24 cellular contexts compared by ENCODE assay signal in the genomic region with DNA sequence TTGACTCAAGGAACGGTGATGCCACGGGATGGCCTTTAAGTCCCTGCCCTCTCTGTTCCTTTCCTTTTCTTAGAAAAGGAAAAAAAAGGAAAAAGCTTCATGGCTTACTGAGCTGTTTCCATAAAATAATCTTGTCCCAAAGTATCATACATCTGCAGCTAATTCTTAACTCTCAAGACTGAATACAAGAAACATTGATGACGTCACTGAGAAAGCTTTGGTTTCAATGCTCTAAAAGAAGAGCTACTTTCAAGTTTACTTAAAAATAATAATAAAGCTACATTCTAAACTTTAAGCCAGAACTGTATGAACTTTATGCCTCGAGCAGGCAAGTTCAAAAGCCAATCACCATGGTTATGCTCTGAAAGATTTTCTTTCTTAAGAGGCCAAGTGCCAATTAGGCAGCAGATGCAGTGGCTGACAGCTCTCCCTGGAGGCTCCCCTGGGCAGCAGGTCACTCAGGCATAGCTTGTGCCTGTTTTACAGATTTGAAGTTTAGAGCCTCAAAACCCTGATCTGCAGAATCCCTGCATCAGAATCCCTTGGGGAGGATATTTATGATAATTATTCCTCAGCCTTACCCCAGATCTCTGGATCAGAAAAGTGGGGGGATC.
DNase-seq lines count a peak whose midpoint lies in the region; ATAC-seq, FAIRE-seq and TF ChIP-seq lines count a peak whose summit lies in the region.
"Had no signal": no experiment of that assay in that cellular context is flagged by ENCODE, and none has a peak within 500 bp of the region (broad histone marks: within the 10 kb centered on the region; RNA-seq: fewer than 3 reads in every experiment).

No MANE protein-coding gene starts in this region.

- H3K4me3 ChIP-seq in K562 (no peak overlapping the region), mucosa of descending colon (no peak overlapping the region)
- H3K4me3 ChIP-seq: A549 had no signal

- no peaks in the 10 kb centered on the region for H3K79me2 ChIP-seq in K562 (ENCODE audit: control insufficient read depth, insufficient read depth, low read length)

- WGBS in K562 (ENCODE audit: insufficient coverage, low coverage, missing lambda C conversion rate): 0% methylated on average over 4 of the region's 4 CpGs

- no peak overlapping the region for H3K9ac ChIP-seq in K562 (ENCODE audit: insufficient read depth in 1 of 2, low read depth in 2 of 2, low read length in 2 of 2)

- H3K27me3 ChIP-seq in K562 (ENCODE audit: control insufficient read depth in 2 of 2, insufficient read depth in 2 of 2, low read length in 2 of 2): peaks cover 0 to 3% of the 10 kb centered on the region in 2 experiments; a peak in 1 of 5 replicates
- H3K27me3 ChIP-seq: BE2C had no signal

- H3K36me3 ChIP-seq in K562 (ENCODE audit: control insufficient read depth, insufficient read depth, low read length) (no peaks in the 10 kb centered on the region), mucosa of descending colon (ENCODE audit: low read depth) (no peaks in the 10 kb centered on the region)
- H3K36me3 ChIP-seq: BE2C had no signal

- H2AFZ ChIP-seq in K562 (ENCODE audit: low read depth, low read length): no peak overlapping the region

- in situ Hi-C loops in K562 (cut with MboI): no loop called here

- intact Hi-C loops in K562 (cut with micrococcal nuclease): no loop called here
- intact Hi-C loops in sciatic nerve (cut with DNase I): no loop called here
- intact Hi-C loops in mucosa of descending colon (cut with DNase I, micrococcal nuclease): no loop called here

- no peaks in the 10 kb centered on the region for H4K20me1 ChIP-seq in K562 (replicated peaks; ENCODE audit: control insufficient read depth, insufficient read depth, low read length)

- TF ChIP-seq EP300 in K562 (IDR thresholded peaks at IDR 0.05; ENCODE audit: low read length): no peak

- no peak for TF ChIP-seq RAD21 in K562 (CRISPR knock-in tag; conservative IDR thresholded peaks at IDR 0.05 in 1 of 2, IDR thresholded peaks at IDR 0.05 in 1 of 2)

- ATAC-seq in K562 (no peak), sciatic nerve (peak; percentile 10), mucosa of descending colon (no peak)
- ATAC-seq: A549, HCT116 had no signal

- CTCF ChIA-PET in K562 (lab: Yijun Ruan, JAX; ENCODE audit: low intra/inter-chr PET ratio): no interaction called here

- no peaks in the 10 kb centered on the region for H3K9me3 ChIP-seq in K562 (replicated peaks; ENCODE audit: control insufficient read depth, insufficient read depth, low read depth, low read length)
- H3K9me3 ChIP-seq in mucosa of descending colon: no peaks in the 10 kb centered on the region
- H3K9me3 ChIP-seq: A549, BE2C had no signal

- POLR2A ChIA-PET in K562 (lab: Yijun Ruan, JAX): no interaction called here

- H3K4me1 ChIP-seq in K562 (replicated peaks in 1 of 2; ENCODE audit: control insufficient read depth in 2 of 2, insufficient read depth in 2 of 2, low read length in 2 of 2): no peaks in the 10 kb centered on the region
- peaks cover 9% of the 10 kb centered on the region for H3K4me1 ChIP-seq in mucosa of descending colon (ENCODE audit: low read depth)
- H3K4me1 ChIP-seq: A549, BE2C had no signal

- TF ChIP-seq POLR2A in K562 (conservative IDR thresholded peaks at IDR 0.05): no peak

- H3K4me2 ChIP-seq in K562 (ENCODE audit: insufficient read depth, low read length): no peak overlapping the region
- H3K4me2 ChIP-seq: A549 had no signal

- no peaks in the 10 kb centered on the region for H3K9me1 ChIP-seq in K562 (ENCODE audit: control insufficient read depth, insufficient read depth, low read length)

- BruUV-seq in K562 (replicated peaks; lab: Mats Ljungman, UMichigan): no TSS peak

- TF ChIP-seq CTCF in K562 (IDR thresholded peaks at IDR 0.05 in 2 of 3, conservative IDR thresholded peaks at IDR 0.05 in 1 of 3; ENCODE audit: insufficient read depth in 2 of 3, low read depth in 1 of 3, low read length in 3 of 3) (no peak), mucosa of descending colon (IDR thresholded peaks at IDR 0.05) (no peak)

- DNase-seq in NCI-H2171 treated with DMSO at 0.1 percent for 48 hours (lab: John Stamatoyannopoulos, UW): peak; percentile 9
- DNase-seq in NCI-H2171 (lab: John Stamatoyannopoulos, UW): no peak
- peak; percentile 74 for DNase-seq in NCI-H69 (lab: John Stamatoyannopoulos, UW)
- no peak for DNase-seq in K562 (ENCODE audit: extremely low read depth in 1 of 4, low spot score in 3 of 4)
- no peak for DNase-seq in sciatic nerve (ENCODE audit: low spot score)
- no peak for DNase-seq in NCI-H128 (lab: John Stamatoyannopoulos, UW; ENCODE audit: unreplicated experiment)
- no peak for DNase-seq in activated CD8-positive, alpha-beta memory T cell treated with anti-CD3 and anti-CD28 coated beads, Interleukin-2, amount 50 U/mL, for 48 hours
- no peak for DNase-seq in mucosa of descending colon
- DNase-seq: BE2C; CD4-positive, alpha-beta T cell; COR-L47; DMS153; GOT3; Kasumi-1; NCI-H1436; NCI-H187 treated with DMSO at 0.1 percent for 48 hours; NCI-H2107; NCI-H345; NK-92 treated with Interleukin-12 subunit alpha and Interleukin-12 subunit beta, amount 100 ng/mL, for 24 hours; SIG-M5; T-helper 1 cell had no signal

- no peak for FAIRE-seq in K562 (lab: Jason Lieb, UNC)
- FAIRE-seq: A549, GM12892 had no signal

- no peak overlapping the region for H3K27ac ChIP-seq in K562 (ENCODE audit: extremely low read depth, low read depth, low read length)
- H3K27ac ChIP-seq: A549 had no signal

TF ChIP-seq in K562, 482 proteins besides CTCF, POLR2A, EP300 and RAD21:
- TF ChIP-seq YY1 (IDR thresholded peaks at IDR 0.05; ENCODE audit: borderline replicate concordance in 1 of 3, control insufficient read depth in 1 of 3, extremely low read depth in 1 of 3, insufficient read depth in 3 of 3, insufficient read length in 1 of 3, insufficient replicate concordance in 2 of 3, low read depth in 1 of 3, low read length in 2 of 3) (no peak), GATA2 (CRISPR knock-in tag; IDR thresholded peaks at IDR 0.05) (no peak), ZNF197 (CRISPR knock-in tag; IDR thresholded peaks at IDR 0.05; ENCODE audit: low read depth) (no peak), SMARCE1 (IDR thresholded peaks at IDR 0.05) (no peak), ZNF124 (CRISPR knock-in tag; IDR thresholded peaks at IDR 0.05) (no peak), ZNF717 (CRISPR knock-in tag; IDR thresholded peaks at IDR 0.05) (no peak), NFXL1 (CRISPR knock-in tag; IDR thresholded peaks at IDR 0.05) (no peak), ATF1 (CRISPR knock-in tag; IDR thresholded peaks at IDR 0.05) (no peak), ATF1 (tag; IDR thresholded peaks at IDR 0.05) (peak; percentile 72)
- TF ChIP-seq, protein P1, sequence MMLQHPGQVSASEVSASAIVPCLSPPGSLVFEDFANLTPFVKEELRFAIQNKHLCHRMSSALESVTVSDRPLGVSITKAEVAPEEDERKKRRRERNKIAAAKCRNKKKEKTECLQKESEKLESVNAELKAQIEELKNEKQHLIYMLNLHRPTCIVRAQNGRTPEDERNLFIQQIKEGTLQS (IDR thresholded peaks at IDR 0.05): peak; percentile 68
- TF ChIP-seq, protein P1 (CRISPR knock-in tag; conservative IDR thresholded peaks at IDR 0.05): no peak
- TF ChIP-seq, protein P2, sequence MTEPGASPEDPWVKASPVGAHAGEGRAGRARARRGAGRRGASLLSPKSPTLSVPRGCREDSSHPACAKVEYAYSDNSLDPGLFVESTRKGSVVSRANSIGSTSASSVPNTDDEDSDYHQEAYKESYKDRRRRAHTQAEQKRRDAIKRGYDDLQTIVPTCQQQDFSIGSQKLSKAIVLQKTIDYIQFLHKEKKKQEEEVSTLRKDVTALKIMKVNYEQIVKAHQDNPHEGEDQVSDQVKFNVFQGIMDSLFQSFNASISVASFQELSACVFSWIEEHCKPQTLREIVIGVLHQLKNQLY (CRISPR knock-in tag; conservative IDR thresholded peaks at IDR 0.05): no peak
- TF ChIP-seq, protein P3, sequence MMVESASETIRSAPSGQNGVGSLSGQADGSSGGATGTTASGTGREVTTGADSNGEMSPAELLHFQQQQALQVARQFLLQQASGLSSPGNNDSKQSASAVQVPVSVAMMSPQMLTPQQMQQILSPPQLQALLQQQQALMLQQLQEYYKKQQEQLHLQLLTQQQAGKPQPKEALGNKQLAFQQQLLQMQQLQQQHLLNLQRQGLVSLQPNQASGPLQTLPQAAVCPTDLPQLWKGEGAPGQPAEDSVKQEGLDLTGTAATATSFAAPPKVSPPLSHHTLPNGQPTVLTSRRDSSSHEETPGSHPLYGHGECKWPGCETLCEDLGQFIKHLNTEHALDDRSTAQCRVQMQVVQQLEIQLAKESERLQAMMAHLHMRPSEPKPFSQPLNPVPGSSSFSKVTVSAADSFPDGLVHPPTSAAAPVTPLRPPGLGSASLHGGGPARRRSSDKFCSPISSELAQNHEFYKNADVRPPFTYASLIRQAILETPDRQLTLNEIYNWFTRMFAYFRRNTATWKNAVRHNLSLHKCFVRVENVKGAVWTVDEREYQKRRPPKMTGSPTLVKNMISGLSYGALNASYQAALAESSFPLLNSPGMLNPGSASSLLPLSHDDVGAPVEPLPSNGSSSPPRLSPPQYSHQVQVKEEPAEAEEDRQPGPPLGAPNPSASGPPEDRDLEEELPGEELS (CRISPR knock-in tag; IDR thresholded peaks at IDR 0.05; ENCODE audit: borderline replicate concordance): no peak

Comparison
In these comparisons a context has a peak if more than half of its experiments do, and no peak if none do; other contexts are left out.
1. DNase-seq: peak in NCI-H2171 treated with DMSO at 0.1 percent for 48 hours (single experiment) and NCI-H69 (single experiment); none in NCI-H2171 (single experiment), K562 (0 of 4), sciatic nerve (single experiment), NCI-H128 (single experiment), activated CD8-positive, alpha-beta memory T cell treated with anti-CD3 and anti-CD28 coated beads, Interleukin-2, amount 50 U/mL, for 48 hours (single experiment) and mucosa of descending colon (0 of 3).